ENCODE assay signal across 3 cellular contexts in genomic region chr2:45399040-45399784, GRCh38.
TF ChIP-seq lines count a peak whose summit lies in the region.

No MANE protein-coding gene starts in this region.

TF ChIP-seq in HepG2, 621 proteins besides CTCF, POLR2A, EP300 and RAD21:
- no peak for TF ChIP-seq DNMT1 (CRISPR knock-in tag; IDR thresholded peaks at IDR 0.05)
- TF ChIP-seq MAFK (conservative IDR thresholded peaks at IDR 0.05 in 1 of 2, IDR thresholded peaks at IDR 0.05 in 1 of 2; ENCODE audit: low read length in 2 of 2), result peak; percentile 51 to 68
- TF ChIP-seq MAFF (IDR thresholded peaks at IDR 0.05; ENCODE audit: low read depth, low read length), result peak; percentile 61

TF ChIP-seq in SK-N-SH, 30 proteins besides CTCF, POLR2A, EP300 and RAD21:
- TF ChIP-seq RXRA (IDR thresholded peaks at IDR 0.05; ENCODE audit: borderline replicate concordance, low read depth) (no peak), GATA2 (CRISPR knock-in tag; IDR thresholded peaks at IDR 0.05) (peak; percentile 69)

TF ChIP-seq in K562, 482 proteins besides CTCF, POLR2A, EP300 and RAD21:
- 0 out of 2 replicates have a peak, but pooled peaks have one; percentile 27 for TF ChIP-seq C11orf30 (IDR thresholded peaks at IDR 0.05; ENCODE audit: low read depth)
- TF ChIP-seq ZSCAN32 (CRISPR knock-in tag; IDR thresholded peaks at IDR 0.05), result no peak
- TF ChIP-seq ZNF384 (IDR thresholded peaks at IDR 0.05; ENCODE audit: low read depth, low read length), result no peak
- TF ChIP-seq MBD2 (IDR thresholded peaks at IDR 0.05; ENCODE audit: borderline replicate concordance, low read depth), result no peak
- peak; percentile 40 for TF ChIP-seq ZNF316 (IDR thresholded peaks at IDR 0.05)
